18 cellular contexts compared by ENCODE assay signal in genomic region chr1:171963762-171964161, GRCh38.
DNase-seq lines count a peak whose midpoint lies in the region; ATAC-seq and TF ChIP-seq lines count a peak whose summit lies in the region.
"Had no signal": no experiment of that assay in that cellular context is flagged by ENCODE, and none has a peak within 500 bp of the region (broad histone marks: within the 10 kb centered on the region; RNA-seq: fewer than 3 reads in every experiment).

No MANE protein-coding gene starts in this region.

- H3K18ac ChIP-seq in mesendoderm (ENCODE audit: low read length) = no peak overlapping the region

- no peak overlapping the region for H2BK120ac ChIP-seq in mesendoderm (ENCODE audit: low read depth, low read length)

- no peaks in the 10 kb centered on the region for H3K27me3 ChIP-seq in mesendoderm (ENCODE audit: insufficient read depth, low read length, poor library complexity)
- H3K27me3 ChIP-seq in upper lobe of left lung = no peaks in the 10 kb centered on the region
- H3K27me3 ChIP-seq: BLaER1 treated with 17β-estradiol and CSF1 and Interleukin-3, amounts not matched to agents 10 nM and 100 nM had no signal

- H2AK5ac ChIP-seq in mesendoderm (ENCODE audit: low read length) = no peak overlapping the region

- no peak overlapping the region for H3K23ac ChIP-seq in mesendoderm (ENCODE audit: low read length)

- H3K9me3 ChIP-seq in upper lobe of left lung = no peaks in the 10 kb centered on the region
- H3K9me3 ChIP-seq: A549; BLaER1 treated with 17β-estradiol and CSF1 and Interleukin-3, amounts not matched to agents 10 nM and 100 nM; Caco-2 had no signal

- peak; percentile 54 for ATAC-seq in WTC11
- no peak for ATAC-seq in upper lobe of left lung (ENCODE audit: low FRiP score in 2 of 2)
- no peak for ATAC-seq in HG02678 (IDR thresholded peaks at IDR 0.05; ENCODE audit: unreplicated experiment)
- ATAC-seq: A549; CD8-positive, alpha-beta T cell; GM12878 had no signal

- no peaks in the 10 kb centered on the region for H3K27me3 Mint-ChIP-seq in WTC11 (ENCODE audit: low read depth)
- H3K27me3 Mint-ChIP-seq: CD4-positive, alpha-beta T cell had no signal

- POLR2A ChIA-PET in WTC11 (lab: Charles Lee) = no interaction called here

- no peak overlapping the region for H3K4me2 ChIP-seq in mesendoderm (ENCODE audit: low read length)
- H3K4me2 ChIP-seq: A549; BLaER1 treated with 17β-estradiol and CSF1 and Interleukin-3, amounts not matched to agents 10 nM and 100 nM had no signal

- TF ChIP-seq EP300 in upper lobe of left lung (IDR thresholded peaks at IDR 0.05) = no peak

- H3K36me3 Mint-ChIP-seq in WTC11 = peaks cover 11% of the 10 kb centered on the region
- H3K36me3 Mint-ChIP-seq: CD8-positive, alpha-beta T cell had no signal

- H3K27ac Mint-ChIP-seq in WTC11 = no peak overlapping the region
- H3K27ac Mint-ChIP-seq: B cell; CD4-positive, alpha-beta T cell; CD8-positive, alpha-beta T cell had no signal

- H2BK15ac ChIP-seq in mesendoderm (replicated peaks; ENCODE audit: low read depth) = no peak overlapping the region

- H3K9ac ChIP-seq in mesendoderm (ENCODE audit: low read length) = no peak overlapping the region
- H3K9ac ChIP-seq: BLaER1 treated with 17β-estradiol and CSF1 and Interleukin-3, amounts not matched to agents 10 nM and 100 nM had no signal

- H3K4me3 Mint-ChIP-seq in WTC11 = no peak overlapping the region
- H3K4me3 Mint-ChIP-seq: B cell; CD4-positive, alpha-beta T cell; CD8-positive, alpha-beta T cell had no signal

- no peaks in the 10 kb centered on the region for H3K79me2 ChIP-seq in mesendoderm (ENCODE audit: control insufficient read depth, insufficient read depth, low read length)

- no peak for TF ChIP-seq POLR2A in upper lobe of left lung (IDR thresholded peaks at IDR 0.05)

- CTCF ChIA-PET in WTC11 (lab: Charles Lee) = interaction anchor here (0.8 kb wide), 1 partner anchor 22 kb away, joined by 3 read pairs; no protein-coding TSS in a partner anchor

- TF ChIP-seq CTCF in WTC11 (IDR thresholded peaks at IDR 0.05) (no peak), upper lobe of left lung (IDR thresholded peaks at IDR 0.05) (no peak)

- H4K5ac ChIP-seq in mesendoderm (ENCODE audit: low read length) = no peak overlapping the region

- peaks cover 41% of the 10 kb centered on the region for H3K4me1 Mint-ChIP-seq in WTC11
- H3K4me1 Mint-ChIP-seq: B cell had no signal

- H3K79me1 ChIP-seq in mesendoderm (ENCODE audit: low read length) = no peaks in the 10 kb centered on the region

- no peak overlapping the region for H3K27ac ChIP-seq in mesendoderm (ENCODE audit: low read depth, low read length)
- H3K27ac ChIP-seq in upper lobe of left lung = no peak overlapping the region
- H3K27ac ChIP-seq: 22Rv1; A549; BLaER1 treated with 17β-estradiol and CSF1 and Interleukin-3, amounts not matched to agents 10 nM and 100 nM; C4-2B had no signal

- H2BK5ac ChIP-seq in mesendoderm (ENCODE audit: low read length) = no peak overlapping the region

- no peak overlapping the region for H3K4ac ChIP-seq in mesendoderm (ENCODE audit: low read depth, low read length)

- H3K9me3 Mint-ChIP-seq in WTC11 = peaks cover 18% of the 10 kb centered on the region
- H3K9me3 Mint-ChIP-seq: CD4-positive, alpha-beta T cell; CD8-positive, alpha-beta T cell had no signal

- H3K4me3 ChIP-seq in mesendoderm (ENCODE audit: low read length) (no peak overlapping the region), upper lobe of left lung (no peak overlapping the region)
- H3K4me3 ChIP-seq: A549; BLaER1 treated with 17β-estradiol and CSF1 and Interleukin-3, amounts not matched to agents 10 nM and 100 nM; GM12878 had no signal

- H3K4me1 ChIP-seq in mesendoderm (ENCODE audit: control insufficient read depth, low read depth, low read length) = no peaks in the 10 kb centered on the region
- peaks cover 0 to 3% (median 0%) of the 10 kb centered on the region in 4 donors for H3K4me1 ChIP-seq in upper lobe of left lung
- H3K4me1 ChIP-seq: A549; BLaER1 treated with 17β-estradiol and CSF1 and Interleukin-3, amounts not matched to agents 10 nM and 100 nM had no signal

- WGBS in mesendoderm (ENCODE audit: extremely low coverage, insufficient coverage, low lambda C conversion rate) = no CpG with 5 or more reads among the region's 1 CpG
- WGBS in upper lobe of left lung, 2 donors = 91 to 94% methylated on average over 1 of the region's 1 CpG

- no peak overlapping the region for H4K8ac ChIP-seq in mesendoderm (ENCODE audit: low read depth, low read length)

- H3K36me3 ChIP-seq in mesendoderm (ENCODE audit: control insufficient read depth, insufficient read depth, low read length) (no peaks in the 10 kb centered on the region), upper lobe of left lung (no peaks in the 10 kb centered on the region)
- H3K36me3 ChIP-seq: BLaER1 treated with 17β-estradiol and CSF1 and Interleukin-3, amounts not matched to agents 10 nM and 100 nM had no signal

- H3K56ac ChIP-seq in mesendoderm (ENCODE audit: low read length) = no peak overlapping the region

- DNase-seq in ELF-1 (ENCODE audit: low read depth, low spot score) = peak; percentile 10
- DNase-seq in WTC11 (ENCODE audit: low spot score) = no peak
- peak; percentile 19 for DNase-seq in mesendoderm
- DNase-seq in upper lobe of left lung = no peak
- DNase-seq: AML-193; Caco-2; Calu3; CD4-positive, alpha-beta T cell; CD8-positive, alpha-beta T cell; DMS79 treated with DMSO at 0.1 percent for 48 hours; GDM1 had no signal

TF ChIP-seq in WTC11, 78 proteins besides CTCF, POLR2A, EP300 and RAD21:
- TF ChIP-seq ATF1 (CRISPR knock-in tag; IDR thresholded peaks at IDR 0.05) = no peak
- no peak for TF ChIP-seq CBFB (CRISPR knock-in tag; IDR thresholded peaks at IDR 0.05; ENCODE audit: low read depth)
- TF ChIP-seq, protein P1, sequence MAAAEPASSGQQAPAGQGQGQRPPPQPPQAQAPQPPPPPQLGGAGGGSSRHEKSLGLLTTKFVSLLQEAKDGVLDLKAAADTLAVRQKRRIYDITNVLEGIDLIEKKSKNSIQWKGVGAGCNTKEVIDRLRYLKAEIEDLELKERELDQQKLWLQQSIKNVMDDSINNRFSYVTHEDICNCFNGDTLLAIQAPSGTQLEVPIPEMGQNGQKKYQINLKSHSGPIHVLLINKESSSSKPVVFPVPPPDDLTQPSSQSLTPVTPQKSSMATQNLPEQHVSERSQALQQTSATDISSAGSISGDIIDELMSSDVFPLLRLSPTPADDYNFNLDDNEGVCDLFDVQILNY (CRISPR knock-in tag; IDR thresholded peaks at IDR 0.05) = no peak
- TF ChIP-seq ZNF232 (CRISPR knock-in tag; IDR thresholded peaks at IDR 0.05) = no peak
- TF ChIP-seq ZNF425 (CRISPR knock-in tag; conservative IDR thresholded peaks at IDR 0.05) = no peak
- TF ChIP-seq SP1 (CRISPR knock-in tag; conservative IDR thresholded peaks at IDR 0.05) = no peak
- TF ChIP-seq ZNF396 (CRISPR knock-in tag; IDR thresholded peaks at IDR 0.05; ENCODE audit: borderline replicate concordance) = no peak
- TF ChIP-seq NFE2L1 (CRISPR knock-in tag; IDR thresholded peaks at IDR 0.05) = no peak
- no peak for TF ChIP-seq ZBTB21 (CRISPR knock-in tag; IDR thresholded peaks at IDR 0.05; ENCODE audit: borderline replicate concordance)
- no peak for TF ChIP-seq SMAD4 (CRISPR knock-in tag; IDR thresholded peaks at IDR 0.05)
- no peak for TF ChIP-seq TEAD1 (CRISPR knock-in tag; IDR thresholded peaks at IDR 0.05)
- TF ChIP-seq NFATC4 (CRISPR knock-in tag; IDR thresholded peaks at IDR 0.05) = no peak
- no peak for TF ChIP-seq TCF7 (CRISPR knock-in tag; IDR thresholded peaks at IDR 0.05; ENCODE audit: low read depth)
- TF ChIP-seq, protein P2, sequence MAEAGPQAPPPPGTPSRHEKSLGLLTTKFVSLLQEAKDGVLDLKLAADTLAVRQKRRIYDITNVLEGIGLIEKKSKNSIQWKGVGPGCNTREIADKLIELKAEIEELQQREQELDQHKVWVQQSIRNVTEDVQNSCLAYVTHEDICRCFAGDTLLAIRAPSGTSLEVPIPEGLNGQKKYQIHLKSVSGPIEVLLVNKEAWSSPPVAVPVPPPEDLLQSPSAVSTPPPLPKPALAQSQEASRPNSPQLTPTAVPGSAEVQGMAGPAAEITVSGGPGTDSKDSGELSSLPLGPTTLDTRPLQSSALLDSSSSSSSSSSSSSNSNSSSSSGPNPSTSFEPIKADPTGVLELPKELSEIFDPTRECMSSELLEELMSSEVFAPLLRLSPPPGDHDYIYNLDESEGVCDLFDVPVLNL (CRISPR knock-in tag; IDR thresholded peaks at IDR 0.05; ENCODE audit: borderline replicate concordance, low read depth) = no peak
- TF ChIP-seq, protein P3, sequence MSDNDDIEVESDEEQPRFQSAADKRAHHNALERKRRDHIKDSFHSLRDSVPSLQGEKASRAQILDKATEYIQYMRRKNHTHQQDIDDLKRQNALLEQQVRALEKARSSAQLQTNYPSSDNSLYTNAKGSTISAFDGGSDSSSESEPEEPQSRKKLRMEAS (CRISPR knock-in tag; IDR thresholded peaks at IDR 0.05) = no peak

Comparison
In these comparisons a context has a peak if more than half of its experiments do, and no peak if none do; other contexts are left out.
1. DNase-seq: peak in ELF-1 (single experiment) and mesendoderm (single experiment); none in WTC11 (single experiment) and upper lobe of left lung (0 of 2).